ENCODE assay signal across 8 cellular contexts in the genomic region with DNA sequence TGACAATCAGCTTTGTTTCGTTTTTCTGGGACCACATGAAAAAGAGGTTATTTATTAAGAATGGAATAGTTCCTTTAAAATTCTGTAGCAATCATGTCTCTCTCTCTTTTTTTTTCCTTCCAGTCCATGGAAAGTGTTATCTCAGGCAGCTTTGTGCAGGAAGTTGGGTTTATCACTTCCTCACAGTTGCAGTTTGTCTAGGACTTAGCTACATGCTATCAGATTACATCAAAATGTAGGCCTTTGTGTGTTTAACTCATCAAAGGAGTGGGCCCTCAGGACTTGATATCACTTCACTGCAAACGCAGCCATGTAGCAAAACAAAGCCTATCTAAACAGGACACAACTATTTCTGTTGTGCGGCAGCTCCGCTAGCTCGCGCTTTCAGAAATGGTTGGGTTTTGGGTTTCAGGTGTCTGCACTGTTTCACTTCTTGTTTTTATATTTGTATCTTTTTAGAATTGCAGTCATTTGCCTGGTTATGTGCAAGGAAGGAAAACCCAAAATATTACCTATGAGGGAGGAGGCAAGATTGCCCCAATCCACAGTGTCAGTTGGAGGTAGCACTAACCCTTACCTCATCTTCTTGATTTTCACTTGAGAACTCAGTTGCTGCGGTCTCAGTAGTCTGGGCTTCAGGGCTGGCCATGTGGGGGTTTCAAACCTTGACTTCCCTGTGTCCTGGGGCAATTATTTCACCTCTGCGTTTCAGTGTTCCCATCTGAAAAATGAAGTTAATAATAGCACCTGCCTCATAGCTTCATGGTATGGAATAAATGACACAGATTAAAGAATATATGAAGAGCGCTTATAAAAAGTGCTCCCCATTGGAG.
A peak's percentile ranks its signal among the peaks of the same experiment; 100 is the strongest.
DNase-seq lines count a peak whose midpoint lies in the region; ATAC-seq and TF ChIP-seq lines count a peak whose summit lies in the region.

No MANE protein-coding gene starts in this region.

- H3K27ac ChIP-seq in cardiac muscle cell, result peak overlapping the region; percentile 69
- H3K27ac ChIP-seq in tibial artery, result peak overlapping the region; percentile 82 to 85

- H3K27me3 ChIP-seq in cardiac muscle cell, result no peaks in the 10 kb centered on the region
- no peaks in the 10 kb centered on the region for H3K27me3 ChIP-seq in tibial artery

- DNase-seq in cardiac muscle cell (ENCODE audit: low read depth in 1 of 2, low spot score in 1 of 2), result peak in 1 of 2 donors; percentile 44
- DNase-seq in cardiac septum (ENCODE audit: low spot score), result no peak
- DNase-seq in NOMO-1 (lab: John Stamatoyannopoulos, UW; ENCODE audit: unreplicated experiment in 2 of 2), result peak; percentile 68 to 81
- DNase-seq in left cardiac atrium, result no peak
- DNase-seq in tibial artery, result no peak
- no peak for DNase-seq in COR-L47 (lab: John Stamatoyannopoulos, UW)
- DNase-seq in NK-92 treated with Interleukin-12 subunit alpha and Interleukin-12 subunit beta, amount 100 ng/mL, for 24 hours (lab: John Stamatoyannopoulos, UW), result no peak

- no peak for TF ChIP-seq CTCF in cardiac muscle cell (IDR thresholded peaks at IDR 0.05; ENCODE audit: low read depth, low read length)
- TF ChIP-seq CTCF in tibial artery (IDR thresholded peaks at IDR 0.05), result no peak

- peak; percentile 76 for ATAC-seq in HG02970 (IDR thresholded peaks at IDR 0.05; ENCODE audit: low FRiP score, unreplicated experiment)
- ATAC-seq in left cardiac atrium, result peak; percentile 20 to 36

- intact Hi-C loops in cardiac septum (cut with DNase I), result loop anchor here (2.0 to 5.0 kb wide), 2 partner anchors 66 kb away; no protein-coding TSS in a partner anchor
- intact Hi-C loops in left cardiac atrium (cut with DNase I), result no loop called here
- intact Hi-C loops in tibial artery (cut with DNase I; ENCODE audit: low total_unique reads), result no loop called here

- no peak overlapping the region for H3K4me3 ChIP-seq in cardiac muscle cell
- no peak overlapping the region for H3K4me3 ChIP-seq in tibial artery

- H3K9me3 ChIP-seq in cardiac muscle cell (ENCODE audit: low read depth) (no peaks in the 10 kb centered on the region), tibial artery (no peaks in the 10 kb centered on the region)

- H3K36me3 ChIP-seq in cardiac muscle cell (no peaks in the 10 kb centered on the region), tibial artery (no peaks in the 10 kb centered on the region)

- H3K4me1 ChIP-seq in cardiac muscle cell (ENCODE audit: low read depth), result peaks cover 17% of the 10 kb centered on the region
- H3K4me1 ChIP-seq in tibial artery, result peaks cover 0 to 39% (median 16%) of the 10 kb centered on the region in 4 donors

Comparison
In these comparisons a context has a peak if more than half of its experiments do, and no peak if none do; other contexts are left out.
1. DNase-seq: peak in NOMO-1 (2 of 2); none in cardiac septum (single experiment), left cardiac atrium (single experiment), tibial artery (0 of 2), COR-L47 (single experiment) and NK-92 treated with Interleukin-12 subunit alpha and Interleukin-12 subunit beta, amount 100 ng/mL, for 24 hours (single experiment).